ENCODE assay signal across 10 cellular contexts in the genomic region with DNA sequence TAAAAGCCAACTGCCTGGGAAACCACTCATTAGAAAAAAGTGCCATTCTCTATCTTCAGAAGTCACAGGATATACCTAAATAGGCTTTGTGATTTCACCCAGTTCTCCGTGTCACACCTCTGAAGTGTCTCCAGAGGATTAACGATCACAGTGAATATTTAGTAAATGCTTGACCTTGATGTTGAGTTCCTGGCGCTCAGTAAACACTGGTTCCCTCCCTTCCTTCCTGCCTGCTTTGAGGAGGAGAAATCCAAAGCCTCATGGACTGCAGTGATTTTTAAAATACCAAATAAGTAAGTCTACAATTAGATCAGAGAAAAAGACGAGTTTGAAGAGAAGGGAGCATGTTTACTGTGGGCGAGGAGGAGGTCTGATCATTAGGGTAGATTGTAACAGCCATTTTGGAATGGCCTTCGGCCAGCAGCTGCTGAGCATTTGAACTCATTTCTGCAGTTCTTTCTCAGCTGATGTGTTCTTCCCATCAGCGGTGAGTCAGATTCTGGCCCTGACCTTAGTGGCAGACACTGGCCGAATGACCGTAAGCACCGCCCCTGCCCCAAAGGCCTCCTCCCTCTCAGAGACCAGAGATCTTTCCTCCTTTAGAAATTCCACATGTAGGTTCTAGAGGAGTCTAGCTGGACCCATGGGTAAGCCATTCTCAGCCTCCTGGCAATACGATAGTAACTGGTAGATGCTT.
DNase-seq lines count a peak whose midpoint lies in the region; ATAC-seq and TF ChIP-seq lines count a peak whose summit lies in the region.
"Had no signal": no experiment of that assay in that cellular context is flagged by ENCODE, and none has a peak within 500 bp of the region (broad histone marks: within the 10 kb centered on the region; RNA-seq: fewer than 3 reads in every experiment).

No MANE protein-coding gene starts in this region.

- no peaks in the 10 kb centered on the region for H3K36me3 Mint-ChIP-seq in osteocyte (ENCODE audit: unreplicated experiment)
- H3K36me3 Mint-ChIP-seq in activated naive CD8-positive, alpha-beta T cell treated with anti-CD3 and anti-CD28 coated beads for 36 hours = no peaks in the 10 kb centered on the region

- in situ Hi-C loops in Panc1 (cut with HindIII; ENCODE audit: low pct_unique_long_range_greater_than_20kb, low sequenced_read_pairs) = no loop called here

- H3K27ac ChIP-seq in Panc1 (ENCODE audit: low read length) = peak overlapping the region; percentile 64

- CTCF ChIA-PET in Panc1 (lab: Charles Lee) = interaction anchor here (0.6 kb wide), 1 partner anchor 29 kb away, joined by 3 read pairs; no protein-coding TSS in a partner anchor

- no peak for TF ChIP-seq CTCF in Panc1 (IDR thresholded peaks at IDR 0.05)
- no peak for TF ChIP-seq CTCF in osteocyte (IDR thresholded peaks at IDR 0.05)
- TF ChIP-seq CTCF in GM20000 (IDR thresholded peaks at IDR 0.05; ENCODE audit: extremely low read depth, missing control alignments) = no peak

- peak overlapping the region in 1 of 2 experiments; percentile 21; a peak in 2 of 4 replicates for H3K4me3 ChIP-seq in Panc1 (ENCODE audit: low read depth in 2 of 2, low read length in 2 of 2)

- no peaks in the 10 kb centered on the region for H3K36me3 ChIP-seq in Panc1 (ENCODE audit: control insufficient read depth, insufficient read depth, low read length)

- H3K27me3 ChIP-seq in Panc1 (ENCODE audit: control insufficient read depth, insufficient read depth, low read length) = no peaks in the 10 kb centered on the region

- H3K27ac Mint-ChIP-seq in osteocyte (ENCODE audit: unreplicated experiment) = peak overlapping the region; percentile 76
- H3K27ac Mint-ChIP-seq in activated naive CD8-positive, alpha-beta T cell treated with anti-CD3 and anti-CD28 coated beads for 36 hours = no peak overlapping the region

- peaks cover 9% of the 10 kb centered on the region for H3K4me1 ChIP-seq in Panc1 (ENCODE audit: control insufficient read depth, insufficient read depth, low read length)

- H3K4me3 Mint-ChIP-seq in osteocyte (ENCODE audit: unreplicated experiment) = no peak overlapping the region
- no peak overlapping the region for H3K4me3 Mint-ChIP-seq in activated naive CD8-positive, alpha-beta T cell treated with anti-CD3 and anti-CD28 coated beads for 36 hours

- peaks cover 10% of the 10 kb centered on the region for H3K4me1 Mint-ChIP-seq in osteocyte (ENCODE audit: unreplicated experiment)
- peaks cover 6% of the 10 kb centered on the region for H3K4me1 Mint-ChIP-seq in activated naive CD8-positive, alpha-beta T cell treated with anti-CD3 and anti-CD28 coated beads for 36 hours

- no peaks in the 10 kb centered on the region for H3K9me3 ChIP-seq in Panc1 (ENCODE audit: control insufficient read depth, insufficient read depth, low read depth, low read length)

- intact Hi-C loops in Panc1 (cut with micrococcal nuclease; ENCODE audit: unreplicated experiment) = no loop called here

- DNase-seq in AG20443 (ENCODE audit: low spot score) (peak; percentile 87), Panc1 (ENCODE audit: low read depth, low spot score) (peak; percentile 61), fibroblast of the conjunctiva (ENCODE audit: low read depth) (peak; percentile 88), osteocyte (ENCODE audit: extremely low spot score, unreplicated experiment) (no peak), GM20000 (ENCODE audit: low spot score) (no peak), NCI-H146 (lab: John Stamatoyannopoulos, UW) (no peak)
- DNase-seq in activated naive CD8-positive, alpha-beta T cell treated with anti-CD3 and anti-CD28 coated beads for 36 hours = no peak
- DNase-seq: DMS153; stimulated activated CD4-positive, alpha-beta T cell treated with anti-CD3 and anti-CD28 coated beads, Interleukin-2, amount 100 ng/mL, for 24 hours had no signal

- no peaks in the 10 kb centered on the region for H3K9me3 Mint-ChIP-seq in osteocyte (ENCODE audit: unreplicated experiment)
- no peaks in the 10 kb centered on the region for H3K9me3 Mint-ChIP-seq in activated naive CD8-positive, alpha-beta T cell treated with anti-CD3 and anti-CD28 coated beads for 36 hours

- H3K27me3 Mint-ChIP-seq in osteocyte (ENCODE audit: unreplicated experiment) = peaks cover 11% of the 10 kb centered on the region
- H3K27me3 Mint-ChIP-seq in activated naive CD8-positive, alpha-beta T cell treated with anti-CD3 and anti-CD28 coated beads for 36 hours = no peaks in the 10 kb centered on the region

- POLR2A ChIA-PET in Panc1 (lab: Charles Lee) = no interaction called here

- ATAC-seq in Panc1 = peak; percentile 83
- no peak for ATAC-seq in HG02759 (IDR thresholded peaks at IDR 0.05; ENCODE audit: unreplicated experiment)

- BruUV-seq in Panc1 (replicated peaks; lab: Mats Ljungman, UMichigan) = no TSS peak

Comparison
In these comparisons a context has a peak if more than half of its experiments do, and no peak if none do; other contexts are left out.
1. DNase-seq: peak in AG20443 (single experiment), Panc1 (single experiment) and fibroblast of the conjunctiva (single experiment); none in osteocyte (single experiment), GM20000 (single experiment), NCI-H146 (single experiment) and activated naive CD8-positive, alpha-beta T cell treated with anti-CD3 and anti-CD28 coated beads for 36 hours (single experiment).